Comparison of ENCODE assay signal across 8 cellular contexts in genomic region chr15:69298354-69298696, GRCh38. TPM values are rescaled to one million over a fixed set of nuclear protein-coding genes. Genes with fewer than 3 reads are reported as not detected.
A peak's percentile ranks its signal among the peaks of the same experiment; 100 is the strongest.
DNase-seq lines count a peak whose midpoint lies in the region; ATAC-seq, FAIRE-seq and TF ChIP-seq lines count a peak whose summit lies in the region.
"Had no signal": no experiment of that assay in that cellular context is flagged by ENCODE, and none has a peak within 500 bp of the region (broad histone marks: within the 10 kb centered on the region; RNA-seq: fewer than 3 reads in every experiment).

No MANE protein-coding gene starts in this region.

- peaks cover 10% of the 10 kb centered on the region for H3K27me3 ChIP-seq in bronchial epithelial cell (ENCODE audit: control insufficient read depth, insufficient read depth, low read length)
- peaks cover 9 to 71% of the 10 kb centered on the region in 2 experiments for H3K27me3 ChIP-seq in HepG2 (ENCODE audit: control insufficient read depth in 1 of 2, insufficient read depth in 2 of 2, low read length in 2 of 2)
- peaks cover 5 to 42% (median 30%) of the 10 kb centered on the region in 5 donors for H3K27me3 ChIP-seq in subcutaneous abdominal adipose tissue (ENCODE audit: control insufficient read depth in 5 of 5, insufficient read depth in 4 of 5, low read length in 5 of 5)

- H3K9me3 ChIP-seq in HepG2 (ENCODE audit: low read length) (no peaks in the 10 kb centered on the region), subcutaneous abdominal adipose tissue (ENCODE audit: control insufficient read depth in 5 of 5, low read length in 5 of 5) (peaks cover 0 to 8% (median 0%) of the 10 kb centered on the region in 5 donors)

- no peak overlapping the region for H2AFZ ChIP-seq in HepG2 (ENCODE audit: low read length)

- H3K4me2 ChIP-seq in HepG2 (ENCODE audit: low read depth, low read length): peak overlapping the region; percentile 70

- peak; percentile 30 for ATAC-seq in HepG2
- ATAC-seq in GM18511 (IDR thresholded peaks at IDR 0.05; ENCODE audit: unreplicated experiment): no peak
- ATAC-seq in HG02588 (IDR thresholded peaks at IDR 0.05; ENCODE audit: unreplicated experiment): no peak

- WGBS in HepG2 (ENCODE audit: low lambda C conversion rate): 74% methylated on average over 12 of the region's 15 CpGs

- no peak overlapping the region for H3K27ac ChIP-seq in HepG2 (ENCODE audit: extremely low read length, insufficient read depth, low read length)
- H3K27ac ChIP-seq in subcutaneous abdominal adipose tissue (ENCODE audit: low read depth, low read length): no peak overlapping the region

- H3K4me1 ChIP-seq in HepG2 (ENCODE audit: insufficient read depth, low read length) (peaks cover 7% of the 10 kb centered on the region; the same call in 1 of the 2 replicates), subcutaneous abdominal adipose tissue (ENCODE audit: control insufficient read depth in 5 of 5, insufficient read depth in 5 of 5, low read length in 5 of 5) (peaks cover 0 to 15% (median 9%) of the 10 kb centered on the region in 5 donors)

- TF ChIP-seq EP300 in HepG2 (IDR thresholded peaks at IDR 0.05; ENCODE audit: low read depth in 2 of 2, low read length in 2 of 2) (no peak), HepG2 (CRISPR knock-in tag; IDR thresholded peaks at IDR 0.05; ENCODE audit: borderline replicate concordance) (no peak)

- no peaks in the 10 kb centered on the region for H3K79me2 ChIP-seq in HepG2 (ENCODE audit: insufficient read depth, low read length)

- no peak for TF ChIP-seq RAD21 in HepG2 (CRISPR knock-in tag; IDR thresholded peaks at IDR 0.05)

- H3K36me3 ChIP-seq in bronchial epithelial cell (ENCODE audit: control insufficient read depth, insufficient read depth, low read length) (no peaks in the 10 kb centered on the region), HepG2 (replicated peaks in 1 of 2; ENCODE audit: control insufficient read depth in 1 of 2, insufficient read depth in 2 of 2, low read length in 2 of 2) (no peaks in the 10 kb centered on the region), subcutaneous abdominal adipose tissue (ENCODE audit: control insufficient read depth in 5 of 5, insufficient read depth in 5 of 5, low read length in 5 of 5) (no peaks in the 10 kb centered on the region)

- DNase-seq in LNCaP clone FGC (ENCODE audit: low read depth) (no peak), bronchial epithelial cell (ENCODE audit: low read depth) (no peak), HepG2 (ENCODE audit: low spot score) (no peak), germinal center (ENCODE audit: low spot score) (no peak)
- DNase-seq: activated B cell treated with CpG ODN at 0.5 μM for 24 hours had no signal

- TF ChIP-seq CTCF in LNCaP clone FGC (IDR thresholded peaks at IDR 0.05; ENCODE audit: control insufficient read depth, extremely low read depth, insufficient read depth) (no peak), bronchial epithelial cell (IDR thresholded peaks at IDR 0.05; ENCODE audit: insufficient read depth, low read length, severe bottlenecking) (no peak), HepG2 (CRISPR knock-in tag; IDR thresholded peaks at IDR 0.05) (no peak)

- no peak overlapping the region for H3K9ac ChIP-seq in HepG2 (ENCODE audit: insufficient read depth, low read depth, low read length)
- no peak overlapping the region for H3K9ac ChIP-seq in subcutaneous abdominal adipose tissue (ENCODE audit: low read length in 5 of 5)

- TF ChIP-seq POLR2A in HepG2 (IDR thresholded peaks at IDR 0.05; ENCODE audit: insufficient read depth in 1 of 2, low read depth in 2 of 2, low read length in 2 of 2): no peak

- BruUV-seq in HepG2 (replicated peaks; lab: Mats Ljungman, UMichigan): no TSS peak

- POLR2A ChIA-PET in HepG2 (lab: Yijun Ruan, JAX): no interaction called here

- CTCF ChIA-PET in HepG2 (lab: Yijun Ruan, JAX; ENCODE audit: low intra/inter-chr PET ratio, low total read pairs): no interaction called here

- in situ Hi-C loops in HepG2 (cut with HindIII; ENCODE audit: extremely low pct_ligation_motif_present, low pct_unique_long_range_greater_than_20kb): no loop called here

- FAIRE-seq in bronchial epithelial cell (lab: Jason Lieb, UNC) (no peak), HepG2 (lab: Jason Lieb, UNC) (no peak)

- H3K4me3 ChIP-seq in LNCaP clone FGC (ENCODE audit: low read depth, low read length) (peak overlapping the region; percentile 42), bronchial epithelial cell (ENCODE audit: low read depth, low read length) (peak overlapping the region; percentile 43), HepG2 (replicated peaks in 1 of 3; ENCODE audit: insufficient read depth in 1 of 3, low read depth in 2 of 3, low read length in 3 of 3) (peak overlapping the region in 1 of 3 experiments; percentile 71; a peak in 2 of 6 replicates), subcutaneous abdominal adipose tissue (ENCODE audit: low read depth in 1 of 5, low read length in 5 of 5) (peak overlapping the region in 3 of 5 donors; percentile 46 to 67 (median 63))

- peaks cover 3% of the 10 kb centered on the region; the same call in 1 of the 2 replicates for H4K20me1 ChIP-seq in HepG2 (ENCODE audit: insufficient read depth, low read length)

- intact Hi-C loops in HepG2 (cut with micrococcal nuclease; ENCODE audit: unreplicated experiment): no loop called here

TF ChIP-seq in HepG2, 621 proteins besides CTCF, POLR2A, EP300 and RAD21:
- TF ChIP-seq HDAC1 (CRISPR knock-in tag; IDR thresholded peaks at IDR 0.05) (0 out of 2 replicates have a peak, but pooled peaks have one; percentile 11), CREM (IDR thresholded peaks at IDR 0.05) (no peak), CREM (CRISPR knock-in tag; IDR thresholded peaks at IDR 0.05) (no peak)
TF ChIP-seq in HepG2: peak in this region for 1.

RNA-seq across cellular contexts. Expression of gene PAQR5, which starts 0.4 kb away (rescaled TPM):
- total RNA-seq in bronchial epithelial cell: 0.53 and 3.6 TPM in 2 replicates
- total RNA-seq in HepG2 (2016; rRNA removed; fragmentation: Illumina TruSeq; extraction: Trizol): 0.11 and 0.53 TPM in 2 replicates
- 0.62 TPM in 1 of 2 replicates, not detected in the other for total RNA-seq in HepG2 (2016; cell fraction: cytosol; rRNA removed; fragmentation: Illumina TruSeq; extraction: Trizol; ENCODE audit: low read depth)
- total RNA-seq in HepG2 (2016; cell fraction: insoluble cytoplasmic fraction; rRNA removed; fragmentation: Illumina TruSeq; extraction: Trizol): 0.22 and 0.37 TPM in 2 replicates
- 0.56 and 0.72 TPM in 2 replicates for total RNA-seq in HepG2 (2016; cell fraction: membrane; rRNA removed; fragmentation: Illumina TruSeq; extraction: Trizol)
- total RNA-seq in HepG2 (2016; cell fraction: nucleus; rRNA removed; fragmentation: Illumina TruSeq; extraction: Trizol): 0.19 and 0.25 TPM in 2 replicates
- 1.3 and 1.4 TPM in 2 replicates for polyA plus RNA-seq in HepG2 (2011; rRNA removed)
- 1.4 and 2.3 TPM in 2 replicates for polyA plus RNA-seq in HepG2 (2011; cell fraction: cytosol; rRNA removed)
- 0.56 and 1.2 TPM in 2 replicates for polyA plus RNA-seq in HepG2 (2011; cell fraction: nucleus; rRNA removed)
- 0.72 and 3.1 TPM in 2 replicates for polyA plus RNA-seq in HepG2 (2012)
- polyA plus RNA-seq in HepG2 (2016; cell fraction: cytosol; fragmentation: Illumina TruSeq; extraction: Trizol; ENCODE audit: low read depth): 0.37 and 0.63 TPM in 2 replicates
- 0.15 and 0.24 TPM in 2 replicates for polyA plus RNA-seq in HepG2 (2016; cell fraction: insoluble cytoplasmic fraction; fragmentation: Illumina TruSeq; extraction: Trizol; ENCODE audit: low read depth)
- 0.45 and 0.46 TPM in 2 replicates for polyA plus RNA-seq in HepG2 (2016; cell fraction: membrane; fragmentation: Illumina TruSeq; extraction: Trizol; ENCODE audit: low read depth)
- polyA plus RNA-seq in HepG2 (2016; cell fraction: nucleus; fragmentation: Illumina TruSeq; extraction: Trizol; ENCODE audit: insufficient read depth, low read depth): 0.29 and 0.81 TPM in 2 replicates
- 13.5 and 247 TPM in 2 replicates for polyA minus RNA-seq in HepG2 (2011; rRNA and poly(A)+ RNA removed; ENCODE audit: low replicate concordance)
- polyA minus RNA-seq in HepG2 (2011; cell fraction: cytosol; rRNA and poly(A)+ RNA removed): 0.97 and 2.9 TPM in 2 replicates
- polyA minus RNA-seq in HepG2 (2011; cell fraction: nucleus; rRNA and poly(A)+ RNA removed): 1.3 and 1.9 TPM in 2 replicates
- total RNA-seq: activated B cell treated with CpG ODN at 0.5 μM for 24 hours had no signal
